25 cellular contexts compared by ENCODE assay signal in the genomic region with DNA sequence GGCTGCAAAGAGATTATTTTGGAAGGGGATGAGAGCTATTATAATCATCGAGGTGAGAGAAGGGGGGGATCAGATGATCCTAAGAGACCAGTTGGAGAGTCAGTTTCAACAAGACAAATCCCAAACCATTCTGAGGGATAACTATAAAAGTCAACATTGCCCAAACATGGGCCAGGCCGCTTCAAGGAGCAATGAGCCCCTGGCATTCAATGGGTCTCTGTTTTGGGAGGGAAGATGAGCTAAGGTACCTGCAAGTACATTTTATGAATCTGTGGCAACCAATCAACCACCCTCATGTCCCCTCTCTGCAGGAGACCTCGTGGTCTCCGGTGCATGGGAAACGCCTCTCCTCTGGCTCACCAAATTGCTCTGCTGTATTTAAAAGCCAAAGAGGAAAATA.
"Had no signal": no experiment of that assay in that cellular context is flagged by ENCODE, and none has a peak within 500 bp of the region (broad histone marks: within the 10 kb centered on the region; RNA-seq: fewer than 3 reads in every experiment).

No MANE protein-coding gene starts in this region.

- ATAC-seq: naive thymus-derived CD4-positive, alpha-beta T cell; natural killer cell; pancreas; right cardiac atrium; right lobe of liver; stimulated activated effector memory CD8-positive, alpha-beta T cell treated with anti-CD3 and anti-CD28 coated beads, Interleukin-12 subunit alpha, Interleukin-12 subunit beta, amount 100 ng/mL, for 72 hours; stimulated activated naive B cell treated with anti-CD40 and anti-IgM and Interleukin-4, amounts not matched to agents 10 μg/mL and 1 μg/mL and 100 μg/mL, for 72 hours had no signal

- H3K27me3 ChIP-seq: neural progenitor cell, pancreas, right lobe of liver, sigmoid colon, stomach, thyroid gland, tibial nerve, upper lobe of left lung had no signal

- H3K4me3 ChIP-seq: neural progenitor cell, pancreas, prostate gland, right lobe of liver, sigmoid colon, stomach, thoracic aorta, thyroid gland, tibial nerve, upper lobe of left lung had no signal

- H3K4me3 Mint-ChIP-seq: naive thymus-derived CD4-positive, alpha-beta T cell; natural killer cell; nephron; neural progenitor cell; stimulated activated effector memory CD8-positive, alpha-beta T cell treated with anti-CD3 and anti-CD28 coated beads, Interleukin-12 subunit alpha, Interleukin-12 subunit beta, amount 100 ng/mL, for 72 hours; stimulated activated naive B cell treated with anti-CD40 and anti-IgM and Interleukin-4, amounts not matched to agents 10 μg/mL and 1 μg/mL and 100 μg/mL, for 72 hours had no signal

- H3K4me1 ChIP-seq: neural progenitor cell, pancreas, right lobe of liver, sigmoid colon, stomach, thyroid gland, tibial nerve, upper lobe of left lung had no signal

- H3K4me1 Mint-ChIP-seq: naive thymus-derived CD4-positive, alpha-beta T cell; natural killer cell; neural progenitor cell; stimulated activated effector memory CD8-positive, alpha-beta T cell treated with anti-CD3 and anti-CD28 coated beads, Interleukin-12 subunit alpha, Interleukin-12 subunit beta, amount 100 ng/mL, for 72 hours; stimulated activated naive B cell treated with anti-CD40 and anti-IgM and Interleukin-4, amounts not matched to agents 10 μg/mL and 1 μg/mL and 100 μg/mL, for 72 hours had no signal

- H3K36me3 ChIP-seq: neural progenitor cell, pancreas, prostate gland, right lobe of liver, sigmoid colon, stomach, thoracic aorta, thyroid gland, tibial nerve, upper lobe of left lung had no signal

- H3K27ac Mint-ChIP-seq: naive thymus-derived CD4-positive, alpha-beta T cell; natural killer cell; nephron; neural progenitor cell; stimulated activated effector memory CD8-positive, alpha-beta T cell treated with anti-CD3 and anti-CD28 coated beads, Interleukin-12 subunit alpha, Interleukin-12 subunit beta, amount 100 ng/mL, for 72 hours; stimulated activated naive B cell treated with anti-CD40 and anti-IgM and Interleukin-4, amounts not matched to agents 10 μg/mL and 1 μg/mL and 100 μg/mL, for 72 hours had no signal

- H3K9me3 ChIP-seq: pancreas, prostate gland, right lobe of liver, thoracic aorta, thyroid gland had no signal

- H3K36me3 Mint-ChIP-seq: natural killer cell; neural progenitor cell; stimulated activated effector memory CD8-positive, alpha-beta T cell treated with anti-CD3 and anti-CD28 coated beads, Interleukin-12 subunit alpha, Interleukin-12 subunit beta, amount 100 ng/mL, for 72 hours had no signal

- DNase-seq: naive thymus-derived CD4-positive, alpha-beta T cell; natural killer cell; occipital lobe; pancreas; retina; right cardiac atrium; right lobe of liver; sigmoid colon; small intestine; stimulated activated CD4-positive, alpha-beta T cell treated with anti-CD3 and anti-CD28 coated beads, Interleukin-15, amount 100 ng/mL, for 24 hours; stimulated activated CD4-positive, alpha-beta T cell treated with anti-CD3 and anti-CD28 coated beads, Interleukin-2, amount 100 ng/mL, for 24 hours; stimulated activated CD4-positive, alpha-beta T cell treated with anti-CD3 and anti-CD28 coated beads, Interleukin-2, amount 100 ng/mL, for 48 hours; stimulated activated CD4-positive, alpha-beta T cell treated with anti-CD3 and anti-CD28 coated beads, Interleukin-4, amount 100 ng/mL, for 24 hours; stimulated activated naive B cell treated with anti-CD40 and anti-IgM and Interleukin-4, amounts not matched to agents 10 μg/mL and 1 μg/mL and 100 μg/mL, for 72 hours; stimulated activated naive CD4-positive, alpha-beta T cell treated with Interleukin-2 at 50 U/mL for 16 hours; stomach; thyroid gland; trophoblast cell; upper lobe of left lung had no signal

- H3K27ac ChIP-seq: neural progenitor cell, pancreas, right lobe of liver, sigmoid colon, stomach, thoracic aorta, thyroid gland, tibial nerve, upper lobe of left lung had no signal
